1 cellular context compared by ENCODE assay signal in the genomic region with DNA sequence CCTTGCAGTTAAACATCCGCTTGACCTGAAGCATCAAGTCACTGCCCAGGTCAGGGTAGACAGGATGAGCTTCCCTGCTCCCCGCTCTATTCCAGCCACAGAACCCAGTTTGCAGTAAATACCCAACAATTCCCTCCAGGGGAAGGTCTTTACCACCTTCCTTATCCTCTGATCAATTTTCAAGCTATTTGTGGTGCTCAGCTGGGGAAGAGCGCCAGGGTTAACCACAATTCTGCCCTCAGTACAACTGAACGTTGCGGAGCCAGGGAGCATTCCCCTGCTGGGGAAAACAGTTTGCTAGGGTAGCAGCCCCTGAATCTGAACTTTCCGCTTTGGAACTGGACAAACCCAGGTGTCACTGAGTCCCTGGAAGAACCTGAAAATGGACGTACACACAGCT.
TF ChIP-seq lines count a peak whose summit lies in the region.

No MANE protein-coding gene starts in this region.

TF ChIP-seq in GM23338, 12 proteins besides CTCF, POLR2A, EP300 and RAD21 (continued from another document):
- TF ChIP-seq, protein P1, sequence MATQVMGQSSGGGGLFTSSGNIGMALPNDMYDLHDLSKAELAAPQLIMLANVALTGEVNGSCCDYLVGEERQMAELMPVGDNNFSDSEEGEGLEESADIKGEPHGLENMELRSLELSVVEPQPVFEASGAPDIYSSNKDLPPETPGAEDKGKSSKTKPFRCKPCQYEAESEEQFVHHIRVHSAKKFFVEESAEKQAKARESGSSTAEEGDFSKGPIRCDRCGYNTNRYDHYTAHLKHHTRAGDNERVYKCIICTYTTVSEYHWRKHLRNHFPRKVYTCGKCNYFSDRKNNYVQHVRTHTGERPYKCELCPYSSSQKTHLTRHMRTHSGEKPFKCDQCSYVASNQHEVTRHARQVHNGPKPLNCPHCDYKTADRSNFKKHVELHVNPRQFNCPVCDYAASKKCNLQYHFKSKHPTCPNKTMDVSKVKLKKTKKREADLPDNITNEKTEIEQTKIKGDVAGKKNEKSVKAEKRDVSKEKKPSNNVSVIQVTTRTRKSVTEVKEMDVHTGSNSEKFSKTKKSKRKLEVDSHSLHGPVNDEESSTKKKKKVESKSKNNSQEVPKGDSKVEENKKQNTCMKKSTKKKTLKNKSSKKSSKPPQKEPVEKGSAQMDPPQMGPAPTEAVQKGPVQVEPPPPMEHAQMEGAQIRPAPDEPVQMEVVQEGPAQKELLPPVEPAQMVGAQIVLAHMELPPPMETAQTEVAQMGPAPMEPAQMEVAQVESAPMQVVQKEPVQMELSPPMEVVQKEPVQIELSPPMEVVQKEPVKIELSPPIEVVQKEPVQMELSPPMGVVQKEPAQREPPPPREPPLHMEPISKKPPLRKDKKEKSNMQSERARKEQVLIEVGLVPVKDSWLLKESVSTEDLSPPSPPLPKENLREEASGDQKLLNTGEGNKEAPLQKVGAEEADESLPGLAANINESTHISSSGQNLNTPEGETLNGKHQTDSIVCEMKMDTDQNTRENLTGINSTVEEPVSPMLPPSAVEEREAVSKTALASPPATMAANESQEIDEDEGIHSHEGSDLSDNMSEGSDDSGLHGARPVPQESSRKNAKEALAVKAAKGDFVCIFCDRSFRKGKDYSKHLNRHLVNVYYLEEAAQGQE (IDR thresholded peaks at IDR 0.05; ENCODE audit: unreplicated experiment), result no peak
- no peak for TF ChIP-seq ZNF331 (CRISPR knock-in tag; IDR thresholded peaks at IDR 0.05; ENCODE audit: low read depth)
- no peak for TF ChIP-seq NANOG (IDR thresholded peaks at IDR 0.05; ENCODE audit: borderline replicate concordance)
- TF ChIP-seq ZNF114 (CRISPR knock-in tag; IDR thresholded peaks at IDR 0.05), result no peak
- TF ChIP-seq EZH2phosphoT487 (IDR thresholded peaks at IDR 0.05; ENCODE audit: unreplicated experiment), result no peak
- no peak for TF ChIP-seq CREB1 (CRISPR knock-in tag; IDR thresholded peaks at IDR 0.05; ENCODE audit: low read depth)
- no peak for TF ChIP-seq EZH2 (IDR thresholded peaks at IDR 0.05; ENCODE audit: low read depth, unreplicated experiment)
- no peak for TF ChIP-seq POLR2AphosphoS5 (IDR thresholded peaks at IDR 0.05; ENCODE audit: low read depth)
- no peak for TF ChIP-seq JUNB (IDR thresholded peaks at IDR 0.05; ENCODE audit: unreplicated experiment)
- TF ChIP-seq STAT1 (IDR thresholded peaks at IDR 0.05; ENCODE audit: unreplicated experiment), result no peak
- TF ChIP-seq, protein P2, sequence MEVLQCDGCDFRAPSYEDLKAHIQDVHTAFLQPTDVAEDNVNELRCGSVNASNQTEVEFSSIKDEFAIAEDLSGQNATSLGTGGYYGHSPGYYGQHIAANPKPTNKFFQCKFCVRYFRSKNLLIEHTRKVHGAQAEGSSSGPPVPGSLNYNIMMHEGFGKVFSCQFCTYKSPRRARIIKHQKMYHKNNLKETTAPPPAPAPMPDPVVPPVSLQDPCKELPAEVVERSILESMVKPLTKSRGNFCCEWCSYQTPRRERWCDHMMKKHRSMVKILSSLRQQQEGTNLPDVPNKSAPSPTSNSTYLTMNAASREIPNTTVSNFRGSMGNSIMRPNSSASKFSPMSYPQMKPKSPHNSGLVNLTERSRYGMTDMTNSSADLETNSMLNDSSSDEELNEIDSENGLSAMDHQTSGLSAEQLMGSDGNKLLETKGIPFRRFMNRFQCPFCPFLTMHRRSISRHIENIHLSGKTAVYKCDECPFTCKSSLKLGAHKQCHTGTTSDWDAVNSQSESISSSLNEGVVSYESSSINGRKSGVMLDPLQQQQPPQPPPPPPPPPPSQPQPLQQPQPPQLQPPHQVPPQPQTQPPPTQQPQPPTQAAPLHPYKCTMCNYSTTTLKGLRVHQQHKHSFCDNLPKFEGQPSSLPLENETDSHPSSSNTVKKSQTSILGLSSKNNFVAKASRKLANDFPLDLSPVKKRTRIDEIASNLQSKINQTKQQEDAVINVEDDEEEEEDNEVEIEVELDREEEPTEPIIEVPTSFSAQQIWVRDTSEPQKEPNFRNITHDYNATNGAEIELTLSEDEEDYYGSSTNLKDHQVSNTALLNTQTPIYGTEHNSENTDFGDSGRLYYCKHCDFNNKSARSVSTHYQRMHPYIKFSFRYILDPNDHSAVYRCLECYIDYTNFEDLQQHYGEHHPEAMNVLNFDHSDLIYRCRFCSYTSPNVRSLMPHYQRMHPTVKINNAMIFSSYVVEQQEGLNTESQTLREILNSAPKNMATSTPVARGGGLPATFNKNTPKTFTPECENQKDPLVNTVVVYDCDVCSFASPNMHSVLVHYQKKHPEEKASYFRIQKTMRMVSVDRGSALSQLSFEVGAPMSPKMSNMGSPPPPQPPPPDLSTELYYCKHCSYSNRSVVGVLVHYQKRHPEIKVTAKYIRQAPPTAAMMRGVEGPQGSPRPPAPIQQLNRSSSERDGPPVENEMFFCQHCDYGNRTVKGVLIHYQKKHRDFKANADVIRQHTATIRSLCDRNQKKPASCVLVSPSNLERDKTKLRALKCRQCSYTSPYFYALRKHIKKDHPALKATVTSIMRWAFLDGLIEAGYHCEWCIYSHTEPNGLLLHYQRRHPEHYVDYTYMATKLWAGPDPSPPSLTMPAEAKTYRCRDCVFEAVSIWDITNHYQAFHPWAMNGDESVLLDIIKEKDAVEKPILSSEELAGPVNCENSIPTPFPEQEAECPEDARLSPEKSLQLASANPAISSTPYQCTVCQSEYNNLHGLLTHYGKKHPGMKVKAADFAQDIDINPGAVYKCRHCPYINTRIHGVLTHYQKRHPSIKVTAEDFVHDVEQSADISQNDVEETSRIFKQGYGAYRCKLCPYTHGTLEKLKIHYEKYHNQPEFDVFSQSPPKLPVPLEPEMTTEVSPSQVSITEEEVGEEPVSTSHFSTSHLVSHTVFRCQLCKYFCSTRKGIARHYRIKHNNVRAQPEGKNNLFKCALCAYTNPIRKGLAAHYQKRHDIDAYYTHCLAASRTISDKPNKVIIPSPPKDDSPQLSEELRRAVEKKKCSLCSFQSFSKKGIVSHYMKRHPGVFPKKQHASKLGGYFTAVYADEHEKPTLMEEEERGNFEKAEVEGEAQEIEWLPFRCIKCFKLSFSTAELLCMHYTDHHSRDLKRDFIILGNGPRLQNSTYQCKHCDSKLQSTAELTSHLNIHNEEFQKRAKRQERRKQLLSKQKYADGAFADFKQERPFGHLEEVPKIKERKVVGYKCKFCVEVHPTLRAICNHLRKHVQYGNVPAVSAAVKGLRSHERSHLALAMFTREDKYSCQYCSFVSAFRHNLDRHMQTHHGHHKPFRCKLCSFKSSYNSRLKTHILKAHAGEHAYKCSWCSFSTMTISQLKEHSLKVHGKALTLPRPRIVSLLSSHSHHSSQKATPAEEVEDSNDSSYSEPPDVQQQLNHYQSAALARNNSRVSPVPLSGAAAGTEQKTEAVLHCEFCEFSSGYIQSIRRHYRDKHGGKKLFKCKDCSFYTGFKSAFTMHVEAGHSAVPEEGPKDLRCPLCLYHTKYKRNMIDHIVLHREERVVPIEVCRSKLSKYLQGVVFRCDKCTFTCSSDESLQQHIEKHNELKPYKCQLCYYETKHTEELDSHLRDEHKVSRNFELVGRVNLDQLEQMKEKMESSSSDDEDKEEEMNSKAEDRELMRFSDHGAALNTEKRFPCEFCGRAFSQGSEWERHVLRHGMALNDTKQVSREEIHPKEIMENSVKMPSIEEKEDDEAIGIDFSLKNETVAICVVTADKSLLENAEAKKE (CRISPR knock-in tag; IDR thresholded peaks at IDR 0.05), result no peak
